Comparison of ENCODE assay signal across 10 cellular contexts in genomic region chr1:108644984-108645383, GRCh38. TPM values are rescaled to one million over a fixed set of nuclear protein-coding genes. Genes with fewer than 3 reads are reported as not detected.
DNase-seq lines count a peak whose midpoint lies in the region; ATAC-seq and TF ChIP-seq lines count a peak whose summit lies in the region.
"Had no signal": no experiment of that assay in that cellular context is flagged by ENCODE, and none has a peak within 500 bp of the region (broad histone marks: within the 10 kb centered on the region; RNA-seq: fewer than 3 reads in every experiment).

No MANE protein-coding gene starts in this region.

- no peaks in the 10 kb centered on the region for H3K9me3 ChIP-seq in transverse colon

- ATAC-seq in HG02588 (IDR thresholded peaks at IDR 0.05; ENCODE audit: unreplicated experiment): no peak
- ATAC-seq in GM19397 (IDR thresholded peaks at IDR 0.05; ENCODE audit: unreplicated experiment): no peak

- in situ Hi-C loops in transverse colon (cut with MboI; ENCODE audit: low pct_ligation_motif_present in 1 of 4, low pct_unique_long_range_greater_than_20kb in 1 of 4, low sequenced_read_pairs in 3 of 4): loop anchor here in 3 of 4 donors (5.0 to 25.0 kb wide), 5 partner anchors 80 to 433 kb away; partner anchors contain the start of genes SLC25A24 (in 2 of the 3) and EEIG2 (in 1 of the 3)

- no peak for TF ChIP-seq EP300 in transverse colon (IDR thresholded peaks at IDR 0.05; ENCODE audit: low read depth)

- no peaks in the 10 kb centered on the region for H3K27me3 ChIP-seq in transverse colon

- DNase-seq in activated CD4-positive, CD25-positive, alpha-beta regulatory T cell (lab: John Stamatoyannopoulos, UW): peak in 3 of 4 experiments; percentile 7 to 20 (median 19)
- DNase-seq in activated CD4-positive, CD25-positive, alpha-beta regulatory T cell treated with anti-CD3 and anti-CD28 coated beads, Interleukin-2, amount 50 U/mL, for 72 hours: no peak
- peak; percentile 19 for DNase-seq in activated T-helper 1 cell treated with Interleukin-2 at 50 U/mL for 16 hours (ENCODE audit: low read depth)
- peak; percentile 13 for DNase-seq in medulla oblongata (ENCODE audit: extremely low spot score)
- peak; percentile 68 for DNase-seq in transverse colon
- DNase-seq in islet precursor cell: no peak
- DNase-seq: NCI-H774, posterior cingulate gyrus had no signal

- 30% methylated on average over 7 of the region's 7 CpGs; no CpG with 5 or more reads in 1 of the 2 donors for WGBS in transverse colon (ENCODE audit: low coverage in 1 of 2), 2 donors

- TF ChIP-seq POLR2A in transverse colon (IDR thresholded peaks at IDR 0.05): no peak

- intact Hi-C loops in transverse colon (cut with DNase I; ENCODE audit: low total_unique reads): loop anchor here (2.0 kb wide), 1 partner anchor 128 kb away; no protein-coding TSS in a partner anchor

- H3K36me3 ChIP-seq in transverse colon: no peaks in the 10 kb centered on the region

- H3K4me3 ChIP-seq in transverse colon: no peak overlapping the region

- peaks cover 15 to 43% (median 22%) of the 10 kb centered on the region in 4 donors for H3K4me1 ChIP-seq in transverse colon

- TF ChIP-seq CTCF in transverse colon (IDR thresholded peaks at IDR 0.05): no peak

- H3K27ac ChIP-seq in transverse colon: peak overlapping the region; percentile 82 to 90 (median 86)

RNA-seq across cellular contexts. Expression of gene HENMT1, which starts 15.9 kb away (rescaled TPM):
- 1 to 10 TPM in 2 of 4 donors, not detected in 2; 4.8 to 5.1 TPM for total RNA-seq in transverse colon

RNA-seq across cellular contexts. Expression of gene PRPF38B, which starts 47.1 kb away (rescaled TPM):
- 10 to 100 TPM; 11.7 to 56.4 (median 39.2) TPM for total RNA-seq in transverse colon

Comparison
In these comparisons a context has a peak if more than half of its experiments do, and no peak if none do; other contexts are left out.
1. DNase-seq: peak in activated CD4-positive, CD25-positive, alpha-beta regulatory T cell (3 of 4), activated T-helper 1 cell treated with Interleukin-2 at 50 U/mL for 16 hours (single experiment), medulla oblongata (single experiment) and transverse colon (single experiment); none in activated CD4-positive, CD25-positive, alpha-beta regulatory T cell treated with anti-CD3 and anti-CD28 coated beads, Interleukin-2, amount 50 U/mL, for 72 hours (single experiment) and islet precursor cell (single experiment).